In genomic region chr20:47110819-47111218, GRCh38 we compare ENCODE assay signal across 4 cellular contexts.
"Had no signal": no experiment of that assay in that cellular context is flagged by ENCODE, and none has a peak within 500 bp of the region (broad histone marks: within the 10 kb centered on the region; RNA-seq: fewer than 3 reads in every experiment).

No MANE protein-coding gene starts in this region.

- DNase-seq: KBM-7, KG1 had no signal

- H3K9ac ChIP-seq: KMS-11 had no signal

- H3K4me2 ChIP-seq: KMS-11 had no signal

- H3K27ac ChIP-seq: HL-60, KMS-11 had no signal
